In genomic region chr2:127081826-127082633, GRCh38 we compare ENCODE assay signal across 1 cellular context.
TF ChIP-seq lines count a peak whose summit lies in the region.

No MANE protein-coding gene starts in this region.

TF ChIP-seq in GM12878, 131 proteins besides CTCF, POLR2A, EP300 and RAD21 (continued from another document and continues in another):
- TF ChIP-seq HCFC1 (IDR thresholded peaks at IDR 0.05; ENCODE audit: low read length) (no peak), MTA3 (IDR thresholded peaks at IDR 0.05; ENCODE audit: borderline replicate concordance, low read length) (no peak), RUNX3 (IDR thresholded peaks at IDR 0.05; ENCODE audit: low read length) (peak; percentile 70), BHLHE40 (IDR thresholded peaks at IDR 0.05; ENCODE audit: borderline replicate concordance in 1 of 2, low read depth in 2 of 2, low read length in 1 of 2) (peak; percentile 35 to 81; a peak in 3 of 4 replicates), SIN3A (IDR thresholded peaks at IDR 0.05; ENCODE audit: low read depth, low read length) (no peak), CBX5 (IDR thresholded peaks at IDR 0.05; ENCODE audit: low read depth) (no peak), PRDM15 (CRISPR knock-in tag; IDR thresholded peaks at IDR 0.05) (no peak), SREBF1 (IDR thresholded peaks at IDR 0.05; ENCODE audit: low read length) (no peak), MLLT1 (IDR thresholded peaks at IDR 0.05) (no peak), SUPT20H (IDR thresholded peaks at IDR 0.05; ENCODE audit: borderline replicate concordance, control insufficient read depth, low read depth, low read length) (no peak), ELK1 (IDR thresholded peaks at IDR 0.05; ENCODE audit: low read depth, low read length) (no peak), HDAC2 (IDR thresholded peaks at IDR 0.05) (no peak), IRF4 (IDR thresholded peaks at IDR 0.05; ENCODE audit: low read depth, low read length) (no peak), ZBTB40 (IDR thresholded peaks at IDR 0.05; ENCODE audit: borderline replicate concordance) (peak; percentile 35; the same call in 1 of the 2 replicates), BMI1 (IDR thresholded peaks at IDR 0.05; ENCODE audit: borderline replicate concordance) (no peak), RAD51 (IDR thresholded peaks at IDR 0.05) (no peak), SKIL (IDR thresholded peaks at IDR 0.05; ENCODE audit: low read depth, poor library complexity, severe bottlenecking) (no peak), NBN (IDR thresholded peaks at IDR 0.05) (peak; percentile 73; the same call in 1 of the 2 replicates), BCL3 (IDR thresholded peaks at IDR 0.05; ENCODE audit: borderline replicate concordance, insufficient read depth, low read depth, low read length, poor library complexity, severe bottlenecking) (no peak), HSF1 (IDR thresholded peaks at IDR 0.05; ENCODE audit: low read depth, low read length) (no peak), TCF12 (IDR thresholded peaks at IDR 0.05; ENCODE audit: low read depth, low read length) (no peak), PAX8 (IDR thresholded peaks at IDR 0.05) (no peak), HDGF (IDR thresholded peaks at IDR 0.05) (peak; percentile 60; the same call in 1 of the 2 replicates), ZNF687 (IDR thresholded peaks at IDR 0.05) (peak; percentile 95), SREBF2 (IDR thresholded peaks at IDR 0.05; ENCODE audit: low read length) (no peak), ESRRA (IDR thresholded peaks at IDR 0.05; ENCODE audit: low read length) (no peak), NFXL1 (IDR thresholded peaks at IDR 0.05; ENCODE audit: borderline replicate concordance) (no peak), EGR1 (IDR thresholded peaks at IDR 0.05; ENCODE audit: borderline replicate concordance in 1 of 2, low read depth in 2 of 2, low read length in 2 of 2) (peak in 1 of 2 experiments; percentile 6; a peak in 1 of 3 replicates), CREM (IDR thresholded peaks at IDR 0.05; ENCODE audit: low read depth) (no peak), ZBTB11 (CRISPR knock-in tag; IDR thresholded peaks at IDR 0.05) (no peak), IKZF2 (IDR thresholded peaks at IDR 0.05) (peak; percentile 34 to 64; a peak in 1 of 4 replicates)
